In the genomic region with DNA sequence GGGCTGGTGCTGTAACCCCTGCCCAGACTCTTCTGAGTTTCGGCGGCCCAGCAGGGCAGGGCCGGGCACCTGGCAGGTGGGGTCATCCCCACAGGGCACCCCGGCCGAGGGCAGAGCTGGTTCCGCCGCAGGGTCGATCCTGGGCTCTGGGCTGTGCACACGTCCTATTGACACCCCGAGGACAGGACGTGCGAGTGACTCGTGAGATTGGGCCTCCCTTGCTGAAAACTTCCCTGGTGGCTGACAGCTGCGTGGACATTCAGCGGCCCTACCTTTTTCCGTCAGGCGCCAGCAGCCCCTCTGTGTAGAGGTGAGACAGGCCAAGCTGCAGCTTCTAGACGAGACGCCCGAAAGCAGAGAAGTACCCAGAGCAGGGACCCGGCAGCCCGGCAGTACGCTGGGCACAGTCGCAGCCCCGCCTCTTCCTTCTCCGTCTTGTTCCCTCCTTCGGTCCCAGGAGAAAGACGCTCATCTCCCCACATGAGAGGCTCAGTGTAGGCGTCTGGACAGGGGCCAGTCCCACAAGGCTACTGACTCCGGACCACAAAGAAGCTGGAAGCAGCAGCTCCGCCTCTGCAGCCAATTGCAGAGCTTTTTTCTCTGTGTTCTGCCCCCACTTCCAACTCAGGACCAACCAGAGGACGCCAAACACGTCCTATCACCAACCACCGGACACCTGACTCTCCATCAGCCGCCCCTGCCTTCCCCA, we compare ENCODE assay signal across 9 cellular contexts. TPM values are rescaled to one million over a fixed set of nuclear protein-coding genes. Genes with fewer than 3 reads are reported as not detected.
A peak's percentile ranks its signal among the peaks of the same experiment; 100 is the strongest.
DNase-seq lines count a peak whose midpoint lies in the region; TF ChIP-seq lines count a peak whose summit lies in the region.
"Had no signal": no experiment of that assay in that cellular context is flagged by ENCODE, and none has a peak within 500 bp of the region (broad histone marks: within the 10 kb centered on the region; RNA-seq: fewer than 3 reads in every experiment).

A gene (minus strand): TSS at position 532 of the 709 bp plus-strand sequence. CDS start 4,331 bp downstream, outside the sequence.

- DNase-seq in COLO829 (ENCODE audit: low spot score) (peak; percentile 63), NCI-H510A treated with DMSO at 0.1 percent for 48 hours (lab: John Stamatoyannopoulos, UW) (peak; percentile 66), fibroblast of mammary gland (ENCODE audit: low read depth) (peak; percentile 92), occipital lobe (lab: John Stamatoyannopoulos, UW) (peak; percentile 20), SKM-1 (lab: John Stamatoyannopoulos, UW; ENCODE audit: unreplicated experiment) (no peak), NCI-H1092 (lab: John Stamatoyannopoulos, UW) (no peak), NCI-H82 treated with DMSO at 0.1 percent for 48 hours (lab: John Stamatoyannopoulos, UW; ENCODE audit: unreplicated experiment) (no peak)
- DNase-seq in central memory CD4-positive, alpha-beta T cell = no peak

- no peak within 1 kb of the TSS for H3K4me3 ChIP-seq in fibroblast of mammary gland (ENCODE audit: control insufficient read depth, low read depth, low read length)

- TF ChIP-seq CTCF in fibroblast of mammary gland (conservative IDR thresholded peaks at IDR 0.05; ENCODE audit: control insufficient read depth, insufficient read depth, low read depth, low read length) = no peak

RNA-seq across cellular contexts. Expression of the gene that starts here (rescaled TPM):
- total RNA-seq in occipital lobe = not detected
- total RNA-seq: activated T-helper 2 cell treated with anti-CD3 and anti-CD28 coated beads, Interferon-gamma antibody, Interleukin-2, Interleukin-4, amounts not matched to agents 10 μg/mL and 5 μg/mL and 100 μg/mL, durations not matched to agents 14 hours and 24 hours and 36 hours had no signal

Comparison
In these comparisons a context has a peak if more than half of its experiments do, and no peak if none do; other contexts are left out.
1. Peak in DNase-seq in occipital lobe; RNA of the gene not detected or under 1 TPM.
2. DNase-seq: peak in COLO829 (single experiment), NCI-H510A treated with DMSO at 0.1 percent for 48 hours (single experiment) and fibroblast of mammary gland (single experiment); none in SKM-1 (single experiment), NCI-H1092 (single experiment), central memory CD4-positive, alpha-beta T cell (single experiment) and NCI-H82 treated with DMSO at 0.1 percent for 48 hours (single experiment).